ENCODE assay signal across 9 cellular contexts in genomic region chr2:128260239-128261138, GRCh38. TPM values are rescaled to one million over a fixed set of nuclear protein-coding genes. Genes with fewer than 3 reads are reported as not detected.
DNase-seq lines count a peak whose midpoint lies in the region; ATAC-seq and TF ChIP-seq lines count a peak whose summit lies in the region.
"Had no signal": no experiment of that assay in that cellular context is flagged by ENCODE, and none has a peak within 500 bp of the region (broad histone marks: within the 10 kb centered on the region; RNA-seq: fewer than 3 reads in every experiment).

No MANE protein-coding gene starts in this region.

- CTCF ChIA-PET in RWPE1 (lab: Yijun Ruan, JAX), result interaction anchor here (0.6 to 2.3 kb wide), 3 partner anchors 24 to 45 kb away, joined by 3 to 8 read pairs (median 3); no protein-coding TSS in a partner anchor
- CTCF ChIA-PET in naive thymus-derived CD4-positive, alpha-beta T cell (lab: Charles Lee), result no interaction called here

- H2AFZ ChIP-seq in Karpas-422 (ENCODE audit: low read length), result no peak overlapping the region

- no peaks in the 10 kb centered on the region for H4K20me1 ChIP-seq in Karpas-422 (ENCODE audit: insufficient read depth, low read depth, low read length)

- no peak overlapping the region for H3K9ac ChIP-seq in Karpas-422 (ENCODE audit: low read length)

- H3K27me3 ChIP-seq in naive thymus-derived CD4-positive, alpha-beta T cell (ENCODE audit: control insufficient read depth in 2 of 2, insufficient read depth in 2 of 2, low read length in 2 of 2), result no peaks in the 10 kb centered on the region
- H3K27me3 ChIP-seq in Karpas-422 (ENCODE audit: low read length), result no peaks in the 10 kb centered on the region

- ATAC-seq in naive thymus-derived CD4-positive, alpha-beta T cell, result no peak

- no peak overlapping the region for H3K4me2 ChIP-seq in Karpas-422 (ENCODE audit: low read depth, low read length, poor library complexity, severe bottlenecking)

- no peaks in the 10 kb centered on the region for H3K4me1 ChIP-seq in naive thymus-derived CD4-positive, alpha-beta T cell (ENCODE audit: control insufficient read depth in 2 of 2, insufficient read depth in 2 of 2, low read length in 2 of 2)
- no peaks in the 10 kb centered on the region for H3K4me1 ChIP-seq in Karpas-422 (ENCODE audit: low read length)

- peak; percentile 68 for DNase-seq in AG09319 (ENCODE audit: extremely low read depth, low read depth)
- DNase-seq in RWPE1 (ENCODE audit: low spot score), result peak; percentile 69
- peak; percentile 87 for DNase-seq in fibroblast of pulmonary artery (ENCODE audit: low read depth)
- DNase-seq in activated naive CD4-positive, alpha-beta T cell treated with anti-CD3 and anti-CD28 coated beads, Interleukin-2, amount 50 U/mL, for 16 hours, result no peak
- DNase-seq in naive thymus-derived CD4-positive, alpha-beta T cell, result no peak
- no peak for DNase-seq in activated CD4-positive, alpha-beta T cell treated with anti-CD3 and anti-CD28 coated beads, Interleukin-2, amount 50 U/mL, for 1 hour
- DNase-seq in Karpas-422, result no peak
- DNase-seq: DND-41 had no signal

- POLR2A ChIA-PET in RWPE1 (lab: Yijun Ruan, JAX; ENCODE audit: low non-redundant PET), result no interaction called here
- POLR2A ChIA-PET in naive thymus-derived CD4-positive, alpha-beta T cell (lab: Charles Lee), result no interaction called here

- no peaks in the 10 kb centered on the region for H3K9me3 ChIP-seq in naive thymus-derived CD4-positive, alpha-beta T cell (ENCODE audit: control insufficient read depth in 2 of 3, low read length in 3 of 3)
- no peaks in the 10 kb centered on the region for H3K9me3 ChIP-seq in Karpas-422 (ENCODE audit: low read length)

- H3K4me3 ChIP-seq in fibroblast of pulmonary artery (replicated peaks; ENCODE audit: low read depth, low read length) (no peak overlapping the region), Karpas-422 (ENCODE audit: low read length) (no peak overlapping the region)
- H3K4me3 ChIP-seq in naive thymus-derived CD4-positive, alpha-beta T cell (ENCODE audit: low read length), result no peak overlapping the region

- H3K79me2 ChIP-seq in Karpas-422 (ENCODE audit: low read length), result no peaks in the 10 kb centered on the region

- peak overlapping the region in 2 of 3 experiments; percentile 11 to 15 for H3K27ac Mint-ChIP-seq in nephron
- H3K27ac Mint-ChIP-seq in naive thymus-derived CD4-positive, alpha-beta T cell, result no peak overlapping the region

- no peaks in the 10 kb centered on the region for H3K4me1 Mint-ChIP-seq in nephron
- no peaks in the 10 kb centered on the region for H3K4me1 Mint-ChIP-seq in naive thymus-derived CD4-positive, alpha-beta T cell

- intact Hi-C loops in naive thymus-derived CD4-positive, alpha-beta T cell (cut with micrococcal nuclease), result no loop called here

- no peak overlapping the region for H3K4me3 Mint-ChIP-seq in nephron
- no peak overlapping the region for H3K4me3 Mint-ChIP-seq in naive thymus-derived CD4-positive, alpha-beta T cell

- no peaks in the 10 kb centered on the region for H3K27me3 Mint-ChIP-seq in nephron (ENCODE audit: low read depth)
- peaks cover 0 to 14% (median 0%) of the 10 kb centered on the region in 5 donors for H3K27me3 Mint-ChIP-seq in naive thymus-derived CD4-positive, alpha-beta T cell

- H3K36me3 Mint-ChIP-seq in nephron (ENCODE audit: low read depth), result peaks cover 5% of the 10 kb centered on the region
- peaks cover 0 to 3% (median 0%) of the 10 kb centered on the region in 5 donors for H3K36me3 Mint-ChIP-seq in naive thymus-derived CD4-positive, alpha-beta T cell

- no peaks in the 10 kb centered on the region for H3K9me2 ChIP-seq in Karpas-422 (replicated peaks; ENCODE audit: insufficient read depth, low read length)

- TF ChIP-seq CTCF in AG09319 (IDR thresholded peaks at IDR 0.05; ENCODE audit: low read depth, low read length), result peak; percentile 46
- TF ChIP-seq CTCF in RWPE1 (conservative IDR thresholded peaks at IDR 0.05; ENCODE audit: low read depth), result no peak
- TF ChIP-seq CTCF in fibroblast of pulmonary artery (IDR thresholded peaks at IDR 0.05; ENCODE audit: low read length, missing control alignments), result peak; percentile 36
- no peak for TF ChIP-seq CTCF in nephron (IDR thresholded peaks at IDR 0.05; ENCODE audit: unreplicated experiment in 3 of 3)

- H3K36me3 ChIP-seq in naive thymus-derived CD4-positive, alpha-beta T cell (ENCODE audit: control insufficient read depth in 2 of 3, insufficient read depth in 3 of 3, low read length in 3 of 3), result no peaks in the 10 kb centered on the region
- no peaks in the 10 kb centered on the region for H3K36me3 ChIP-seq in Karpas-422 (ENCODE audit: insufficient read depth, low read length)

- H3K27ac ChIP-seq in RWPE1, result peak overlapping the region; percentile 59
- no peak overlapping the region for H3K27ac ChIP-seq in naive thymus-derived CD4-positive, alpha-beta T cell (ENCODE audit: low read depth, low read length)
- no peak overlapping the region for H3K27ac ChIP-seq in Karpas-422 (ENCODE audit: low read length)

- H3K9me3 Mint-ChIP-seq in nephron, result peaks cover under 1% of the 10 kb centered on the region
- no peaks in the 10 kb centered on the region for H3K9me3 Mint-ChIP-seq in naive thymus-derived CD4-positive, alpha-beta T cell

RNA-seq across cellular contexts. Expression of gene HS6ST1, which starts 58.2 kb away (rescaled TPM):
- 10 to 100 TPM; 10.3 to 14.3 (median 13.1) TPM for total RNA-seq in naive thymus-derived CD4-positive, alpha-beta T cell
- 1 to 10 TPM; 1.6 to 4.3 TPM for polyA plus RNA-seq in naive thymus-derived CD4-positive, alpha-beta T cell
- total RNA-seq in Karpas-422 (2014; rRNA removed; shearing (Covaris generic); ENCODE audit: low replicate concordance), result 3.3 and 5.9 TPM in 2 replicates

Comparison
In these comparisons a context has a peak if more than half of its experiments do, and no peak if none do; other contexts are left out.
1. DNase-seq: peak in AG09319 (single experiment), RWPE1 (single experiment) and fibroblast of pulmonary artery (single experiment); none in activated naive CD4-positive, alpha-beta T cell treated with anti-CD3 and anti-CD28 coated beads, Interleukin-2, amount 50 U/mL, for 16 hours (single experiment), naive thymus-derived CD4-positive, alpha-beta T cell (0 of 9), activated CD4-positive, alpha-beta T cell treated with anti-CD3 and anti-CD28 coated beads, Interleukin-2, amount 50 U/mL, for 1 hour (single experiment) and Karpas-422 (single experiment).
2. CTCF ChIP-seq: peak in AG09319 (single experiment) and fibroblast of pulmonary artery (single experiment); none in RWPE1 (single experiment) and nephron (0 of 3).
3. H3K27ac Mint-ChIP-seq: peak in nephron (2 of 3); none in naive thymus-derived CD4-positive, alpha-beta T cell (0 of 9).